ENCODE assay signal across 27 cellular contexts in the genomic region with DNA sequence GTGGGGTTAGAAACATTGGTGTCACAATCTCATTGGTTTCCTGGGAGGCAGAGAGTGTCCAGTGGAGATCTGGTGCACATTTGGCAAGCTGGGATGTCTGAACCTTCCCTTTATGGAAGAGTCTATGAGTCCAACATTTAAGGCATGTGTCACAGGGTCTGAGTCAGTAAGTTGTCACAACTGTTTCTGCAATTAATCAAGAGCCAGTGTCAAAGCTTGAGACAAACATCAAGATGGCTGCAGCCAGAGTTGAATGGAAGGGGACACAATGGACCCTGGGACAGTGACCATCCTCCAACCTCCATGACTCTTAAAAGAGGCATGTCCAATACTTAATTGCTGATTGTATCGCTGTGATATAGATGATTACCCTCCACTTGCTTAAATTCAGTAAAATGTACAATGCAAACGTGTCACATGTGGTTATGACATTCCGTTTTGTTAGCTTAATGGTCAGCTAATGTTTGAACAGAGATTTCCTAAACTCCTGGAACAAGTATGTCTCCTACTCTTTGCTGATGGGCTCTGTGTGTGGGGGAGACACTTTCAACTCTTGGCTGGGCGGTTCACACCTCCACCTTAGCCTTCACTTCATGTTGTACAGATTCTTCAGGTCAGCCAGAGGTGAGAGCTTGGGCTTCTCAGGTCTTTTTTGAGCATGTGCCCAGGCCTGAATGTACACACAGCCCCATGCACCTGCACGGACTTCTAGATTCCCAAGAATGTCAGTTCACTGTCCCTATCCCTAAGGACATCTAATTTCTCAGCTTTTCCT.
"Had no signal": no experiment of that assay in that cellular context is flagged by ENCODE, and none has a peak within 500 bp of the region (broad histone marks: within the 10 kb centered on the region; RNA-seq: fewer than 3 reads in every experiment).

No MANE protein-coding gene starts in this region.

- FAIRE-seq: frontal cortex, pancreas had no signal

- ATAC-seq: activated CD4-positive, alpha-beta T cell treated with anti-CD3 and anti-CD28 coated beads for 36 hours; body of pancreas; left ventricle myocardium superior; natural killer cell treated with Interleukin-12 subunit alpha and Interleukin-12 subunit beta and Interleukin-15 and Interleukin-18, amount 100 ng/mL, for 72 hours; pancreas; psoas muscle; stimulated activated effector memory CD8-positive, alpha-beta T cell treated with anti-CD3 and anti-CD28 coated beads, Interleukin-12 subunit alpha, Interleukin-12 subunit beta, amount 100 ng/mL, for 72 hours; stimulated activated naive CD8-positive, alpha-beta T cell treated with anti-CD3 and anti-CD28 coated beads, Interleukin-15, amount 100 ng/mL, for 72 hours had no signal

- H3K4me1 ChIP-seq: body of pancreas, pancreas, psoas muscle, right atrium auricular region, tibial nerve had no signal

- H3K36me3 Mint-ChIP-seq: activated naive CD4-positive, alpha-beta T cell treated with anti-CD3 and anti-CD28 coated beads, Interleukin-2, amount 10 ng/mL, durations not matched to agents 7 days and 5 days; stimulated activated effector memory CD8-positive, alpha-beta T cell treated with anti-CD3 and anti-CD28 coated beads, Interleukin-12 subunit alpha, Interleukin-12 subunit beta, amount 100 ng/mL, for 72 hours had no signal

- H3K4me1 Mint-ChIP-seq: activated B cell treated with CpG ODN at 0.5 μM for 24 hours; activated CD4-positive, alpha-beta T cell treated with anti-CD3 and anti-CD28 coated beads for 36 hours; activated naive CD4-positive, alpha-beta T cell treated with anti-CD3 and anti-CD28 coated beads, Interleukin-2, amount 10 ng/mL, durations not matched to agents 7 days and 5 days; immature natural killer cell; stimulated activated effector memory CD8-positive, alpha-beta T cell treated with anti-CD3 and anti-CD28 coated beads, Interleukin-12 subunit alpha, Interleukin-12 subunit beta, amount 100 ng/mL, for 72 hours; stimulated activated naive CD8-positive, alpha-beta T cell treated with anti-CD3 and anti-CD28 coated beads, Interleukin-15, amount 100 ng/mL, for 72 hours had no signal

- H3K27ac Mint-ChIP-seq: activated B cell treated with CpG ODN at 0.5 μM for 24 hours; activated CD4-positive, alpha-beta T cell treated with anti-CD3 and anti-CD28 coated beads for 36 hours; activated naive CD4-positive, alpha-beta T cell treated with anti-CD3 and anti-CD28 coated beads, Interleukin-2, amount 10 ng/mL, durations not matched to agents 7 days and 5 days; dendritic cell treated with granulocyte-macrophage colony-stimulating factor and Interleukin-4, amounts not matched to agents 40 ng/mL and 50 ng/mL, for 4 days; immature natural killer cell; natural killer cell treated with Interleukin-12 subunit alpha and Interleukin-12 subunit beta and Interleukin-15 and Interleukin-18, amount 100 ng/mL, for 72 hours; stimulated activated effector memory CD8-positive, alpha-beta T cell treated with anti-CD3 and anti-CD28 coated beads, Interleukin-12 subunit alpha, Interleukin-12 subunit beta, amount 100 ng/mL, for 72 hours; stimulated activated naive CD8-positive, alpha-beta T cell treated with anti-CD3 and anti-CD28 coated beads, Interleukin-15, amount 100 ng/mL, for 72 hours had no signal

- H3K4me3 ChIP-seq: body of pancreas, hepatocyte, pancreas, psoas muscle, right atrium auricular region, skin epidermis, tibial nerve had no signal

- DNase-seq: activated B cell treated with CpG ODN at 0.5 μM for 24 hours; activated CD4-positive, alpha-beta T cell treated with anti-CD3 and anti-CD28 coated beads for 36 hours; activated CD4-positive, alpha-beta T cell treated with anti-CD3 and anti-CD28 coated beads, Interleukin-2, amount 50 U/mL, for 4 hours; activated effector memory CD4-positive, alpha-beta T cell treated with anti-CD3 and anti-CD28 coated beads, Interleukin-2, amount 50 U/mL, for 16 hours; activated naive CD4-positive, alpha-beta T cell treated with anti-CD3 and anti-CD28 coated beads, Interleukin-2, amount 10 ng/mL, durations not matched to agents 7 days and 5 days; anterior cingulate cortex; body of pancreas; caudate nucleus; effector CD4-positive, alpha-beta T cell; glutamatergic neuron; immature natural killer cell; left ventricle myocardium superior; midbrain; pancreas; psoas muscle; stimulated activated CD4-positive, alpha-beta T cell treated with anti-CD3 and anti-CD28 coated beads, Interleukin-2, amount 100 ng/mL, for 24 hours; stimulated activated naive CD8-positive, alpha-beta T cell treated with anti-CD3 and anti-CD28 coated beads, Interleukin-15, amount 100 ng/mL, for 72 hours; T-helper 1 cell had no signal

- H3K36me3 ChIP-seq: neutrophil, pancreas, right atrium auricular region, tibial nerve had no signal

- H3K27ac ChIP-seq: body of pancreas, hepatocyte, neutrophil, pancreas, psoas muscle, right atrium auricular region, skin epidermis, tibial nerve had no signal

- H3K9me3 ChIP-seq: neutrophil, pancreas had no signal

- H3K4me3 Mint-ChIP-seq: activated B cell treated with CpG ODN at 0.5 μM for 24 hours; activated CD4-positive, alpha-beta T cell treated with anti-CD3 and anti-CD28 coated beads for 36 hours; activated naive CD4-positive, alpha-beta T cell treated with anti-CD3 and anti-CD28 coated beads, Interleukin-2, amount 10 ng/mL, durations not matched to agents 7 days and 5 days; dendritic cell treated with granulocyte-macrophage colony-stimulating factor and Interleukin-4, amounts not matched to agents 40 ng/mL and 50 ng/mL, for 4 days; immature natural killer cell; natural killer cell treated with Interleukin-12 subunit alpha and Interleukin-12 subunit beta and Interleukin-15 and Interleukin-18, amount 100 ng/mL, for 72 hours; stimulated activated effector memory CD8-positive, alpha-beta T cell treated with anti-CD3 and anti-CD28 coated beads, Interleukin-12 subunit alpha, Interleukin-12 subunit beta, amount 100 ng/mL, for 72 hours; stimulated activated naive CD8-positive, alpha-beta T cell treated with anti-CD3 and anti-CD28 coated beads, Interleukin-15, amount 100 ng/mL, for 72 hours had no signal

- H3K27me3 ChIP-seq: body of pancreas, hepatocyte, neutrophil, pancreas, right atrium auricular region, tibial nerve had no signal
